Comparison of ENCODE assay signal across 8 cellular contexts in genomic region chrX:53072418-53073114, GRCh38. TPM values are rescaled to one million over a fixed set of nuclear protein-coding genes. Genes with fewer than 3 reads are reported as not detected.
DNase-seq lines count a peak whose midpoint lies in the region; ATAC-seq, FAIRE-seq and TF ChIP-seq lines count a peak whose summit lies in the region.
"Had no signal": no experiment of that assay in that cellular context is flagged by ENCODE, and none has a peak within 500 bp of the region (broad histone marks: within the 10 kb centered on the region; RNA-seq: fewer than 3 reads in every experiment).

No MANE protein-coding gene starts in this region.

- no peaks in the 10 kb centered on the region for H3K79me2 ChIP-seq in Loucy (ENCODE audit: insufficient read depth, low read length)

- no peaks in the 10 kb centered on the region for H3K36me3 ChIP-seq in Loucy (ENCODE audit: insufficient read depth, low read length)
- no peaks in the 10 kb centered on the region for H3K36me3 ChIP-seq in psoas muscle (ENCODE audit: insufficient read depth in 1 of 2, low read depth in 1 of 2)

- H3K4me1 ChIP-seq in Loucy (ENCODE audit: insufficient read depth, low read length, poor library complexity, severe bottlenecking) (peaks cover 5% of the 10 kb centered on the region), psoas muscle (no peaks in the 10 kb centered on the region)

- TF ChIP-seq POLR2A in GM12891 (IDR thresholded peaks at IDR 0.05; ENCODE audit: low read depth, low read length), result no peak

- H3K9ac ChIP-seq in Loucy (ENCODE audit: low read depth, low read length, poor library complexity, severe bottlenecking), result peak overlapping the region; percentile 70

- no peaks in the 10 kb centered on the region for H3K9me2 ChIP-seq in Loucy (replicated peaks; ENCODE audit: low read depth, low read length)

- intact Hi-C loops in psoas muscle (cut with DNase I), result loop anchor here in 1 of 2 donors (5.0 kb wide), 1 partner anchor 675 kb away; no protein-coding TSS in a partner anchor

- peak overlapping the region; percentile 87 for H3K4me2 ChIP-seq in Loucy (ENCODE audit: low read depth, low read length, poor library complexity, severe bottlenecking)

- H3F3A ChIP-seq in Loucy (ENCODE audit: low read depth), result no peaks in the 10 kb centered on the region

- H3K27ac ChIP-seq in caudate nucleus (ENCODE audit: low read depth, low read length), result peak overlapping the region; percentile 70
- H3K27ac ChIP-seq in psoas muscle, result peak overlapping the region; percentile 46

- H3K27me3 ChIP-seq in Loucy (ENCODE audit: insufficient read depth, low read length, poor library complexity, severe bottlenecking) (no peaks in the 10 kb centered on the region), psoas muscle (ENCODE audit: insufficient read depth in 3 of 3, low read length in 2 of 3) (peaks cover 0 to 19% (median 0%) of the 10 kb centered on the region in 3 donors)

- 58 to 79% (median 71%) methylated on average over 9 of the region's 9 CpGs for WGBS in psoas muscle, 3 donors

- H3K9me3 ChIP-seq in Loucy (ENCODE audit: insufficient read depth, low read depth, low read length) (no peaks in the 10 kb centered on the region), psoas muscle (no peaks in the 10 kb centered on the region)

- no peaks in the 10 kb centered on the region for H4K20me1 ChIP-seq in Loucy (ENCODE audit: insufficient read depth, low read length, poor library complexity, severe bottlenecking)

- peak overlapping the region; percentile 80 for H3K4me3 ChIP-seq in Loucy (ENCODE audit: low read length, poor library complexity, severe bottlenecking)
- H3K4me3 ChIP-seq in psoas muscle, result peak overlapping the region; percentile 38

- peak; percentile 74 for FAIRE-seq in GM12891 (lab: Jason Lieb, UNC)

- peak in 1 of 4 donors; percentile 34 for ATAC-seq in psoas muscle
- ATAC-seq in GM18907 (IDR thresholded peaks at IDR 0.05; ENCODE audit: unreplicated experiment), result no peak

- peak overlapping the region; percentile 82 for H2AFZ ChIP-seq in Loucy (ENCODE audit: low read length)

- DNase-seq in GM12891 (ENCODE audit: insufficient read length, low spot score) (no peak), caudate nucleus (lab: John Stamatoyannopoulos, UW) (no peak), psoas muscle (no peak), NCI-H524 (lab: John Stamatoyannopoulos, UW) (no peak)
- no peak for DNase-seq in activated CD4-positive, CD25-positive, alpha-beta regulatory T cell (lab: John Stamatoyannopoulos, UW)
- DNase-seq: T-helper 9 cell had no signal

- TF ChIP-seq CTCF in Loucy (conservative IDR thresholded peaks at IDR 0.05; ENCODE audit: low read length) (no peak), psoas muscle (IDR thresholded peaks at IDR 0.05) (no peak)

TF ChIP-seq in GM12891, 5 proteins besides CTCF, POLR2A, EP300 and RAD21:
- no peak for TF ChIP-seq TAF1 (IDR thresholded peaks at IDR 0.05; ENCODE audit: low read depth, low read length)
- peak; percentile 46; the same call in 1 of the 2 replicates for TF ChIP-seq SPI1 (IDR thresholded peaks at IDR 0.05; ENCODE audit: low read depth, low read length)

RNA-seq across cellular contexts. Expression of gene TSPYL2, which starts 9.6 kb away (rescaled TPM):
- 38.1 TPM for polyA plus RNA-seq in GM12891 (2012; ENCODE audit: low read depth, missing spikeins)
- total RNA-seq in psoas muscle, result 10 to 100 TPM; 20.0 to 56.4 (median 28.1) TPM
- 10 to 100 TPM in 2 of 3 donors, 1 to 10 TPM in 1; 9.2 to 45.2 (median 23.2) TPM for polyA plus RNA-seq in psoas muscle

RNA-seq across cellular contexts. Expression of gene KANTR, which starts 21.4 kb away (rescaled TPM):
- 2.4 TPM for polyA plus RNA-seq in GM12891 (2012; ENCODE audit: low read depth, missing spikeins)
- total RNA-seq in psoas muscle, result 1 to 10 TPM; 3.4 to 8.2 (median 4.8) TPM
- 1 to 10 TPM in 2 of 3 donors, under 1 TPM in 1; 0.89 to 5.2 (median 1.5) TPM for polyA plus RNA-seq in psoas muscle

RNA-seq across cellular contexts. Expression of gene GPR173, which starts 24.0 kb away (rescaled TPM):
- not detected for polyA plus RNA-seq in GM12891 (2012; ENCODE audit: low read depth, missing spikeins)
- total RNA-seq in psoas muscle, result under 1 TPM; 0.13 to 0.34 (median 0.20) TPM
- polyA plus RNA-seq in psoas muscle, result under 1 TPM; 0.03 to 0.16 (median 0.08) TPM
